Comparison of ENCODE assay signal across 22 cellular contexts in the genomic region with DNA sequence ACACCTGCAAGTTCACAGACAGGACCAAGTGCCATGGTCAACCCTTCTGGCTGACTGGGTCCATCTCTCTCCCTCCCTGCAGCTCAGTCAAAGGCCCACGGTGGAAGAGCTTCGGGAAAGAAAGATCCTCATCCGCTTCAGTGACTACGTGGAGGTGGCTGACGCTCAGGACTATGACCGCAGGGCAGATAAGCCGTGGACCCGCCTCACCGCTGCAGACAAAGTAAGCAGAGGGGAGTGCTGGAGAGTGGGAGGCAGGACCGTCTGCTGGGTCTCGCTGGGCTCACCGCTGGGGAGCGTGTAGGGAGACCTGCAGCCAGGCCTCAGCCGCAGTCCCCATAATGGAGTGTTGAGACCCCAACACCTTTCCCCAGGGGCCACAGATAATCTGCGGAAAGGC.
"Had no signal": no experiment of that assay in that cellular context is flagged by ENCODE, and none has a peak within 500 bp of the region (broad histone marks: within the 10 kb centered on the region; RNA-seq: fewer than 3 reads in every experiment).

No MANE protein-coding gene starts in this region.

- H3K9me3 Mint-ChIP-seq: activated T-helper 17 cell treated with anti-CD3 and anti-CD28 coated beads, Interleukin-2, amount 50 U/mL, for 72 hours had no signal

- H3K27me3 Mint-ChIP-seq: activated CD4-positive, alpha-beta memory T cell treated with anti-CD3 and anti-CD28 coated beads, Interleukin-2, amount 10 ng/mL, durations not matched to agents 7 days and 5 days; activated CD4-positive, alpha-beta T cell treated with anti-CD3 and anti-CD28 coated beads for 36 hours; activated naive CD4-positive, alpha-beta T cell treated with anti-CD3 and anti-CD28 coated beads, Interleukin-2, amount 50 U/mL, for 24 hours; activated T-helper 17 cell treated with anti-CD3 and anti-CD28 coated beads, Interleukin-2, amount 50 U/mL, for 72 hours; T-helper 17 cell had no signal

- H3K4me1 Mint-ChIP-seq: activated CD4-positive, alpha-beta T cell treated with anti-CD3 and anti-CD28 coated beads for 36 hours; activated T-helper 17 cell treated with anti-CD3 and anti-CD28 coated beads, Interleukin-2, amount 50 U/mL, for 72 hours had no signal

- H3K27ac Mint-ChIP-seq: activated CD4-positive, alpha-beta memory T cell treated with anti-CD3 and anti-CD28 coated beads, Interleukin-2, amount 10 ng/mL, durations not matched to agents 7 days and 5 days; activated CD4-positive, alpha-beta T cell treated with anti-CD3 and anti-CD28 coated beads for 36 hours; activated naive CD4-positive, alpha-beta T cell treated with anti-CD3 and anti-CD28 coated beads, Interleukin-2, amount 50 U/mL, for 24 hours; activated T-helper 17 cell treated with anti-CD3 and anti-CD28 coated beads, Interleukin-2, amount 50 U/mL, for 72 hours; T-helper 17 cell had no signal

- DNase-seq: activated CD4-positive, alpha-beta memory T cell treated with anti-CD3 and anti-CD28 coated beads, Interleukin-2, amount 10 ng/mL, durations not matched to agents 7 days and 5 days; activated CD4-positive, alpha-beta T cell treated with anti-CD3 and anti-CD28 coated beads for 36 hours; activated CD4-positive, alpha-beta T cell treated with anti-CD3 and anti-CD28 coated beads, Interleukin-2, amount 50 U/mL, for 1 hour; activated T-cell treated with anti-CD3 and anti-CD28 coated beads for 4 hours; activated T-cell treated with anti-CD3 and anti-CD28 coated beads, Interleukin-2, amount 50 U/mL, for 48 hours; aorta; caudate nucleus; Kasumi-1; NCI-H1105 treated with DMSO at 0.1 percent for 48 hours; NCI-H146; NCI-H187 treated with DMSO at 0.1 percent for 48 hours; NCI-H2081 treated with DMSO at 0.1 percent for 48 hours; NCI-H446; NCI-H524; Peyer's patch; Right ventricle myocardium superior; SJCRH30; SW 1271; T-helper 17 cell had no signal

- ATAC-seq: SK-N-SH treated with all-trans-retinoic acid at 6 μM for 48 hours, T-helper 17 cell had no signal

- H3K4me3 Mint-ChIP-seq: activated CD4-positive, alpha-beta memory T cell treated with anti-CD3 and anti-CD28 coated beads, Interleukin-2, amount 10 ng/mL, durations not matched to agents 7 days and 5 days; activated CD4-positive, alpha-beta T cell treated with anti-CD3 and anti-CD28 coated beads for 36 hours; activated naive CD4-positive, alpha-beta T cell treated with anti-CD3 and anti-CD28 coated beads, Interleukin-2, amount 50 U/mL, for 24 hours; activated T-helper 17 cell treated with anti-CD3 and anti-CD28 coated beads, Interleukin-2, amount 50 U/mL, for 72 hours; T-helper 17 cell had no signal
